ENCODE assay signal across 31 cellular contexts in the genomic region with DNA sequence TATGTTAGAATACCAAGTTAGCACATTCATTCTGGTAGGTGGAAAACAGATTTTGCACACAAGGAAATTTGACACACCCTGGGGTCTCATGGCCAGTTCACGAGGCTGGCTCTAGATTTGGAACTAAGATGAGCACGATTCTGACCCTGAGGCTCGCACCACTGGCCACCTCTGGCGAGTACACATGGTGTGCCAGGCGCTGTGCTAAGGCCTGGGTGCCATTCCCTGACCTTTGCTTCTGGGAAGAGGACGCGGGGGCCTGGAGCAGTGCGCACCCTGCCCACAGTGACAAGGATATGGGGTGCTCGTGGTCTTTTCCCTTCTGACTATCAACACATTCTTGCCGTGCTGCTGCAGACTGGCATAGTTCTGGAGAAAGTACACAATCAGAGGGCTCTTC. TPM values are rescaled to one million over a fixed set of nuclear protein-coding genes. Genes with fewer than 3 reads are reported as not detected.
"Had no signal": no experiment of that assay in that cellular context is flagged by ENCODE, and none has a peak within 500 bp of the region (broad histone marks: within the 10 kb centered on the region; RNA-seq: fewer than 3 reads in every experiment).

No MANE protein-coding gene starts in this region.

- H3K9me3 ChIP-seq: ascending aorta had no signal

- H3K27ac ChIP-seq: ascending aorta, cardiac muscle cell, VCaP had no signal

- ATAC-seq: activated CD4-positive, alpha-beta T cell treated with anti-CD3 and anti-CD28 coated beads for 36 hours; activated CD4-positive, CD25-positive, alpha-beta regulatory T cell treated with anti-CD3 and anti-CD28 coated beads, Interleukin-2, amount 50 U/mL, for 24 hours; activated CD8-positive, alpha-beta memory T cell treated with anti-CD3 and anti-CD28 coated beads, Interleukin-2, amount 10 ng/mL, durations not matched to agents 7 days and 5 days; activated CD8-positive, alpha-beta T cell treated with anti-CD3 and anti-CD28 coated beads, Interleukin-2, amount 10 ng/mL, durations not matched to agents 7 days and 5 days; activated naive CD8-positive, alpha-beta T cell treated with anti-CD3 and anti-CD28 coated beads, Interleukin-2, amount 50 U/mL, for 24 hours; T-cell; T-helper 17 cell; WTC11 had no signal

- H3K27me3 ChIP-seq: ascending aorta, cardiac muscle cell had no signal

- H3K36me3 ChIP-seq: ascending aorta, cardiac muscle cell had no signal

- H3K4me3 ChIP-seq: ascending aorta, cardiac muscle cell had no signal

- H3K4me1 ChIP-seq: ascending aorta had no signal

- DNase-seq: activated CD4-positive, alpha-beta memory T cell treated with anti-CD3 and anti-CD28 coated beads, Interleukin-2, amount 10 ng/mL, durations not matched to agents 7 days and 5 days; activated CD4-positive, alpha-beta T cell treated with anti-CD3 and anti-CD28 coated beads for 1 hour; activated CD4-positive, alpha-beta T cell treated with anti-CD3 and anti-CD28 coated beads for 36 hours; activated CD4-positive, alpha-beta T cell treated with anti-CD3 and anti-CD28 coated beads for 48 hours; activated CD4-positive, alpha-beta T cell treated with anti-CD3 and anti-CD28 coated beads, Interleukin-2, amount 10 ng/mL, durations not matched to agents 7 days and 5 days; activated CD4-positive, alpha-beta T cell treated with anti-CD3 and anti-CD28 coated beads, Interleukin-2, amount 50 U/mL, for 48 hours; activated CD4-positive, CD25-positive, alpha-beta regulatory T cell; activated CD8-positive, alpha-beta memory T cell treated with anti-CD3 and anti-CD28 coated beads for 24 hours; activated CD8-positive, alpha-beta memory T cell treated with anti-CD3 and anti-CD28 coated beads, Interleukin-2, amount 10 ng/mL, durations not matched to agents 7 days and 5 days; activated CD8-positive, alpha-beta memory T cell treated with anti-CD3 and anti-CD28 coated beads, Interleukin-2, amount 50 U/mL, for 48 hours; activated CD8-positive, alpha-beta T cell treated with anti-CD3 and anti-CD28 coated beads, Interleukin-2, amount 10 ng/mL, durations not matched to agents 7 days and 5 days; activated effector memory CD4-positive, alpha-beta T cell treated with Interleukin-2 at 50 U/mL for 16 hours; activated gamma-delta T cell; activated naive CD4-positive, alpha-beta T cell treated with anti-CD3 and anti-CD28 coated beads, Interleukin-2, amount 10 ng/mL, durations not matched to agents 7 days and 5 days; activated naive CD4-positive, alpha-beta T cell treated with Interleukin-2 at 50 U/mL for 16 hours; activated naive CD8-positive, alpha-beta T cell treated with anti-CD3 and anti-CD28 coated beads, Interleukin-2, amount 10 ng/mL, durations not matched to agents 7 days and 5 days; activated naive CD8-positive, alpha-beta T cell treated with anti-CD3 and anti-CD28 coated beads, Interleukin-2, amount 50 U/mL, for 24 hours; activated T-cell treated with anti-CD3 and anti-CD28 coated beads, Interleukin-2, amount 50 U/mL, for 24 hours; activated T-cell treated with anti-CD3 and anti-CD28 coated beads, Interleukin-2, amount 50 U/mL, for 48 hours; amygdala; anterior cingulate cortex; caudate nucleus; cerebellar nuclear complex; T-cell; T-helper 17 cell; T1000 had no signal

RNA-seq across cellular contexts. Expression of gene DMC1, which starts 29.5 kb away (rescaled TPM):
- total RNA-seq: ascending aorta, T-helper 17 cell had no signal
